ENCODE assay signal across 32 cellular contexts in genomic region chr14:48546996-48547395, GRCh38.
DNase-seq lines count a peak whose midpoint lies in the region; ATAC-seq and TF ChIP-seq lines count a peak whose summit lies in the region.
"Had no signal": no experiment of that assay in that cellular context is flagged by ENCODE, and none has a peak within 500 bp of the region (broad histone marks: within the 10 kb centered on the region; RNA-seq: fewer than 3 reads in every experiment).

No MANE protein-coding gene starts in this region.

- peak overlapping the region; percentile 57 for H2AFZ ChIP-seq in SU-DHL-6 (ENCODE audit: low read depth, low read length, severe bottlenecking)

- DNase-seq in prostate gland (ENCODE audit: low spot score) (no peak), NCI-H2081 treated with DMSO at 0.1 percent for 48 hours (lab: John Stamatoyannopoulos, UW) (no peak), right cardiac atrium (no peak)
- DNase-seq in activated CD4-positive, alpha-beta T cell treated with anti-CD3 and anti-CD28 coated beads, Interleukin-2, amount 50 U/mL, for 1 hour, result no peak
- DNase-seq: activated CD4-positive, CD25-positive, alpha-beta regulatory T cell treated with anti-CD3 and anti-CD28 coated beads, Interleukin-2, amount 50 U/mL, for 72 hours; activated effector memory CD4-positive, alpha-beta T cell treated with Interleukin-2 at 50 U/mL for 16 hours; activated naive CD8-positive, alpha-beta T cell treated with anti-CD3 and anti-CD28 coated beads, Interleukin-2, amount 10 ng/mL, durations not matched to agents 7 days and 5 days; activated T-cell treated with anti-CD3 and anti-CD28 coated beads for 4 hours; Caco-2; colonic mucosa; effector memory CD8-positive, alpha-beta T cell; erythroblast; GDM1; HCEC 1CT; head of caudate nucleus; naive B cell; NCI-H1092; NCI-H1694 treated with DMSO at 0.1 percent for 48 hours; NCI-H82; psoas muscle; SK-N-SH; stimulated activated CD4-positive, alpha-beta T cell treated with anti-CD3 and anti-CD28 coated beads, Interleukin-15, amount 100 ng/mL, for 24 hours; stimulated activated naive CD4-positive, alpha-beta T cell had no signal

- no peaks in the 10 kb centered on the region for H3F3A ChIP-seq in SU-DHL-6 (ENCODE audit: insufficient read depth)

- intact Hi-C loops in prostate gland (cut with DNase I) (no loop called here), right cardiac atrium (cut with DNase I) (no loop called here)

- no peaks in the 10 kb centered on the region for H3K9me2 ChIP-seq in SU-DHL-6 (replicated peaks; ENCODE audit: insufficient read depth, low read length)
- H3K9me2 ChIP-seq: SK-N-SH had no signal

- H3K27ac ChIP-seq in SU-DHL-6 (ENCODE audit: low read depth, low read length) (no peak overlapping the region), prostate gland (no peak overlapping the region), right cardiac atrium (ENCODE audit: low read length) (no peak overlapping the region)
- H3K27ac ChIP-seq: ascending aorta, C4-2B, cardiac muscle cell, colonic mucosa, neutrophil, psoas muscle, vagina had no signal

- no peak for TF ChIP-seq CTCF in SU-DHL-6 (IDR thresholded peaks at IDR 0.05; ENCODE audit: insufficient read depth, low read length, poor library complexity, severe bottlenecking)
- no peak for TF ChIP-seq CTCF in prostate gland (IDR thresholded peaks at IDR 0.05)

- H3K79me2 ChIP-seq in SU-DHL-6 (ENCODE audit: insufficient read depth, low read length), result no peaks in the 10 kb centered on the region

- ATAC-seq in GM19395 (IDR thresholded peaks at IDR 0.05; ENCODE audit: unreplicated experiment) (peak; percentile 95), HG03025 (IDR thresholded peaks at IDR 0.05; ENCODE audit: low FRiP score, unreplicated experiment) (peak; percentile 75), HG03520 (IDR thresholded peaks at IDR 0.05; ENCODE audit: unreplicated experiment) (peak; percentile 98), right cardiac atrium (no peak)
- ATAC-seq: effector memory CD8-positive, alpha-beta T cell; psoas muscle had no signal

- H3K36me3 ChIP-seq in SU-DHL-6 (ENCODE audit: low read length), result no peaks in the 10 kb centered on the region
- no peaks in the 10 kb centered on the region for H3K36me3 ChIP-seq in prostate gland
- H3K36me3 ChIP-seq: ascending aorta, cardiac muscle cell, colonic mucosa, neutrophil, vagina had no signal

- H3K27me3 ChIP-seq in SU-DHL-6 (ENCODE audit: low read length) (no peaks in the 10 kb centered on the region), prostate gland (replicated peaks; ENCODE audit: insufficient read depth) (no peaks in the 10 kb centered on the region), right cardiac atrium (ENCODE audit: control insufficient read depth, insufficient read depth) (no peaks in the 10 kb centered on the region)
- H3K27me3 ChIP-seq: ascending aorta, cardiac muscle cell, colonic mucosa, neutrophil, vagina had no signal

- H3K4me3 ChIP-seq in SU-DHL-6 (ENCODE audit: insufficient read depth, low read length, poor library complexity, severe bottlenecking) (no peak overlapping the region), prostate gland (no peak overlapping the region), right cardiac atrium (ENCODE audit: low read length) (no peak overlapping the region)
- H3K4me3 ChIP-seq: ascending aorta, cardiac muscle cell, colonic mucosa, psoas muscle, vagina had no signal

- TF ChIP-seq POLR2A in prostate gland (IDR thresholded peaks at IDR 0.05), result no peak

- no peak overlapping the region for H3K4me2 ChIP-seq in SU-DHL-6 (ENCODE audit: low read depth, low read length, poor library complexity, severe bottlenecking)
- H3K4me2 ChIP-seq: SK-N-SH had no signal

- H3K9ac ChIP-seq in SU-DHL-6 (ENCODE audit: low read length), result no peak overlapping the region
- H3K9ac ChIP-seq: SK-N-SH had no signal

- no peaks in the 10 kb centered on the region for H3K4me1 ChIP-seq in prostate gland (replicated peaks)
- no peaks in the 10 kb centered on the region for H3K4me1 ChIP-seq in right cardiac atrium (ENCODE audit: control insufficient read depth, insufficient read depth, low read length)
- H3K4me1 ChIP-seq: ascending aorta, Caco-2, colonic mucosa, psoas muscle, vagina had no signal

- WGBS in prostate gland, result 64% methylated on average over 4 of the region's 4 CpGs
- 84% methylated on average over 4 of the region's 4 CpGs for WGBS in right cardiac atrium

- no peaks in the 10 kb centered on the region for H4K20me1 ChIP-seq in SU-DHL-6 (ENCODE audit: low read depth, low read length)

- H3K9me3 ChIP-seq in SU-DHL-6 (ENCODE audit: insufficient read depth, low read length) (no peaks in the 10 kb centered on the region), prostate gland (no peaks in the 10 kb centered on the region), right cardiac atrium (ENCODE audit: control insufficient read depth, low read length) (no peaks in the 10 kb centered on the region)
- H3K9me3 ChIP-seq: ascending aorta, Caco-2, colonic mucosa, neutrophil, psoas muscle, SK-N-SH, vagina had no signal

Comparison
In these comparisons a context has a peak if more than half of its experiments do, and no peak if none do; other contexts are left out.
1. ATAC-seq: peak in GM19395 (single experiment), HG03025 (single experiment) and HG03520 (single experiment); none in right cardiac atrium (0 of 2).